In genomic region chr9:89637787-89638186, GRCh38 we compare ENCODE assay signal across 24 cellular contexts. TPM values are rescaled to one million over a fixed set of nuclear protein-coding genes. Genes with fewer than 3 reads are reported as not detected.
DNase-seq lines count a peak whose midpoint lies in the region; TF ChIP-seq lines count a peak whose summit lies in the region.
"Had no signal": no experiment of that assay in that cellular context is flagged by ENCODE, and none has a peak within 500 bp of the region (broad histone marks: within the 10 kb centered on the region; RNA-seq: fewer than 3 reads in every experiment).

No MANE protein-coding gene starts in this region.

- H3K4me3 ChIP-seq in breast epithelium (no peak overlapping the region), neuronal stem cell (ENCODE audit: low read length in 2 of 2) (no peak overlapping the region), vagina (no peak overlapping the region)
- H3K4me3 ChIP-seq: BLaER1 treated with 17β-estradiol and CSF1 and Interleukin-3, amounts not matched to agents 10 nM and 100 nM; Peyer's patch; SJSA1 had no signal

- H2BK120ac ChIP-seq in neuronal stem cell (ENCODE audit: low read depth, low read length): no peak overlapping the region

- no peak overlapping the region for H2BK5ac ChIP-seq in neuronal stem cell (ENCODE audit: low read length)

- BruUV-seq in MCF 10A (replicated peaks; lab: Mats Ljungman, UMichigan): no TSS peak

- no peak for TF ChIP-seq POLR2A in breast epithelium (IDR thresholded peaks at IDR 0.05)
- TF ChIP-seq POLR2A in vagina (IDR thresholded peaks at IDR 0.05): no peak

- H3K4me1 Mint-ChIP-seq in MCF 10A (ENCODE audit: insufficient read depth, unreplicated experiment) (peaks cover 24% of the 10 kb centered on the region), chondrocyte (ENCODE audit: low read depth) (peaks cover 15% of the 10 kb centered on the region)
- H3K4me1 Mint-ChIP-seq: CD4-positive, alpha-beta memory T cell had no signal

- H3K27me3 ChIP-seq in breast epithelium (no peaks in the 10 kb centered on the region), neuronal stem cell (ENCODE audit: control insufficient read depth in 3 of 3, insufficient read depth in 3 of 3, low read depth in 1 of 3, low read length in 3 of 3) (peaks cover 0 to 45% (median 0%) of the 10 kb centered on the region in 3 experiments), vagina (no peaks in the 10 kb centered on the region)
- H3K27me3 ChIP-seq: BLaER1 treated with 17β-estradiol and CSF1 and Interleukin-3, amounts not matched to agents 10 nM and 100 nM; Peyer's patch; SJSA1 had no signal

- no peak overlapping the region for H4K8ac ChIP-seq in neuronal stem cell (ENCODE audit: low read depth, low read length)

- H3K27ac Mint-ChIP-seq in MCF 10A (ENCODE audit: low read depth, unreplicated experiment) (no peak overlapping the region), chondrocyte (ENCODE audit: unreplicated experiment) (no peak overlapping the region)

- H3K4me1 ChIP-seq in breast epithelium (no peaks in the 10 kb centered on the region), neuronal stem cell (ENCODE audit: control insufficient read depth in 2 of 2, insufficient read depth in 1 of 2, low read depth in 1 of 2, low read length in 2 of 2) (peaks cover 0 to 13% of the 10 kb centered on the region in 2 donors), vagina (peaks cover 65% of the 10 kb centered on the region)
- H3K4me1 ChIP-seq: SJSA1 had no signal

- no peak overlapping the region for H3K4me3 Mint-ChIP-seq in MCF 10A (ENCODE audit: unreplicated experiment)
- H3K4me3 Mint-ChIP-seq in chondrocyte (ENCODE audit: unreplicated experiment): no peak overlapping the region
- H3K4me3 Mint-ChIP-seq: CD4-positive, alpha-beta memory T cell had no signal

- POLR2A ChIA-PET in MCF 10A (lab: Yijun Ruan, JAX): interaction anchor here (1.1 kb wide), 1 partner anchor 13 kb away, joined by 3 read pairs; no protein-coding TSS in a partner anchor

- H3K27ac ChIP-seq in breast epithelium (no peak overlapping the region), neuronal stem cell (replicated peaks; ENCODE audit: low read length) (no peak overlapping the region), vagina (peak overlapping the region; percentile 85)
- H3K27ac ChIP-seq: 22Rv1; BLaER1 treated with 17β-estradiol and CSF1 and Interleukin-3, amounts not matched to agents 10 nM and 100 nM; Peyer's patch; SJSA1 had no signal

- intact Hi-C loops in MCF 10A (cut with micrococcal nuclease) (no loop called here), breast epithelium (cut with DNase I; ENCODE audit: low total_unique reads) (no loop called here), vagina (cut with DNase I) (no loop called here)

- H3K14ac ChIP-seq in neuronal stem cell (ENCODE audit: low read length): no peak overlapping the region

- CTCF ChIA-PET in MCF 10A (lab: Yijun Ruan, JAX): interaction anchor here (0.5 to 0.7 kb wide), 4 partner anchors 22 to 979 kb away, joined by 3 to 6 read pairs (median 4); no protein-coding TSS in a partner anchor

- no peak overlapping the region for H2AFZ ChIP-seq in neuronal stem cell (ENCODE audit: low read length)

- H4K91ac ChIP-seq in neuronal stem cell (ENCODE audit: low read depth, low read length, poor library complexity): no peak overlapping the region

- H3K36me3 Mint-ChIP-seq in MCF 10A (ENCODE audit: insufficient read depth, unreplicated experiment) (no peaks in the 10 kb centered on the region), chondrocyte (ENCODE audit: low read depth) (no peaks in the 10 kb centered on the region)
- H3K36me3 Mint-ChIP-seq: CD4-positive, alpha-beta memory T cell had no signal

- H3K4me2 ChIP-seq in neuronal stem cell (ENCODE audit: insufficient read depth, low read length, poor library complexity, severe bottlenecking): no peak overlapping the region
- H3K4me2 ChIP-seq: BLaER1 treated with 17β-estradiol and CSF1 and Interleukin-3, amounts not matched to agents 10 nM and 100 nM had no signal

- H3K9me3 Mint-ChIP-seq in MCF 10A (ENCODE audit: unreplicated experiment) (no peaks in the 10 kb centered on the region), chondrocyte (ENCODE audit: low read depth) (no peaks in the 10 kb centered on the region)
- H3K9me3 Mint-ChIP-seq: CD4-positive, alpha-beta memory T cell had no signal

- H2BK12ac ChIP-seq in neuronal stem cell (ENCODE audit: low read length): no peak overlapping the region

- TF ChIP-seq CTCF in MCF 10A (IDR thresholded peaks at IDR 0.05; ENCODE audit: unreplicated experiment) (no peak), breast epithelium (IDR thresholded peaks at IDR 0.05) (no peak), chondrocyte (IDR thresholded peaks at IDR 0.05) (no peak), vagina (IDR thresholded peaks at IDR 0.05) (no peak)

- peak overlapping the region; percentile 29 for H2AK5ac ChIP-seq in neuronal stem cell (ENCODE audit: low read depth, low read length)

- H3K9me3 ChIP-seq in breast epithelium (no peaks in the 10 kb centered on the region), neuronal stem cell (replicated peaks in 1 of 2; ENCODE audit: control insufficient read depth in 2 of 2, insufficient read depth in 1 of 2, low read depth in 1 of 2, low read length in 2 of 2) (no peaks in the 10 kb centered on the region), vagina (no peaks in the 10 kb centered on the region)
- H3K9me3 ChIP-seq: BLaER1 treated with 17β-estradiol and CSF1 and Interleukin-3, amounts not matched to agents 10 nM and 100 nM; Peyer's patch; SJSA1 had no signal

- H3K27me3 Mint-ChIP-seq in MCF 10A (ENCODE audit: insufficient read depth, unreplicated experiment) (no peaks in the 10 kb centered on the region), chondrocyte (ENCODE audit: low read depth) (peaks cover 3% of the 10 kb centered on the region)
- H3K27me3 Mint-ChIP-seq: CD4-positive, alpha-beta memory T cell had no signal

- DNase-seq in MCF 10A (ENCODE audit: unreplicated experiment) (peak; percentile 46), breast epithelium (ENCODE audit: low spot score in 2 of 2) (no peak), chondrocyte (ENCODE audit: low spot score) (peak; percentile 56), neuronal stem cell (ENCODE audit: low spot score) (no peak), vagina (ENCODE audit: extremely low spot score in 2 of 2) (no peak), germinal center (ENCODE audit: low spot score) (no peak), cerebellar cortex (ENCODE audit: low spot score) (no peak), globus pallidus (ENCODE audit: low spot score) (no peak)
- DNase-seq: ACHN; CD4-positive, alpha-beta memory T cell; DMS153; GOT3; HCEC 1CT; KG1; NCI-H1105; NCI-H146; NCI-H2029 treated with DMSO at 0.1 percent for 48 hours; NCI-H345; NCI-H524 treated with DMSO at 0.1 percent for 48 hours; NCI-H82 had no signal

- no peaks in the 10 kb centered on the region for H3K36me3 ChIP-seq in breast epithelium
- no peaks in the 10 kb centered on the region for H3K36me3 ChIP-seq in neuronal stem cell (replicated peaks in 1 of 2; ENCODE audit: control insufficient read depth in 2 of 2, insufficient read depth in 2 of 2, low read length in 2 of 2)
- H3K36me3 ChIP-seq in vagina: no peaks in the 10 kb centered on the region
- H3K36me3 ChIP-seq: BLaER1 treated with 17β-estradiol and CSF1 and Interleukin-3, amounts not matched to agents 10 nM and 100 nM; Peyer's patch; SJSA1 had no signal

- H3K18ac ChIP-seq in neuronal stem cell (ENCODE audit: low read length): peak overlapping the region; percentile 70

- no peak overlapping the region for H3K4ac ChIP-seq in neuronal stem cell (ENCODE audit: low read length)

- H2BK15ac ChIP-seq in neuronal stem cell (ENCODE audit: low read length): no peak overlapping the region

- H3K23ac ChIP-seq in neuronal stem cell (ENCODE audit: low read depth, low read length, poor library complexity): peak overlapping the region; percentile 74

- no peak overlapping the region for H3K9ac ChIP-seq in neuronal stem cell (ENCODE audit: low read depth, low read length, poor library complexity)
- H3K9ac ChIP-seq: BLaER1 treated with 17β-estradiol and CSF1 and Interleukin-3, amounts not matched to agents 10 nM and 100 nM had no signal

- WGBS in neuronal stem cell (ENCODE audit: extremely low coverage in 2 of 2, insufficient read length in 2 of 2, insufficient replicate concordance in 1 of 2), 2 donors: no CpG with 5 or more reads among the region's 6 CpGs

- no peaks in the 10 kb centered on the region for H3K79me1 ChIP-seq in neuronal stem cell (ENCODE audit: low read depth, low read length)

RNA-seq across cellular contexts. Expression of gene GADD45G, which starts 33.0 kb away (rescaled TPM):
- 0.69 TPM in 1 of 2 replicates, not detected in the other for total RNA-seq in MCF 10A (2022)
- total RNA-seq in breast epithelium: 10 to 100 TPM; 13.0 to 24.3 (median 15.8) TPM
- 1.5 to 4.6 TPM (median 3.2 TPM) in 3 replicates for total RNA-seq in chondrocyte
- polyA plus RNA-seq in neuronal stem cell (2013, experiment 1 of 2): 0.79 TPM
- polyA plus RNA-seq in neuronal stem cell (2013, experiment 2 of 2): 0.61 TPM
- 16.2 TPM for total RNA-seq in vagina
- total RNA-seq: SJSA1 had no signal

Comparison
In these comparisons a context has a peak if more than half of its experiments do, and no peak if none do; other contexts are left out.
1. DNase-seq: peak in MCF 10A (single experiment) and chondrocyte (single experiment); none in breast epithelium (0 of 2), neuronal stem cell (single experiment), vagina (0 of 2), germinal center (single experiment), cerebellar cortex (single experiment) and globus pallidus (single experiment).